Comparison of ENCODE assay signal across 20 cellular contexts in genomic region chr18:77110400-77110799, GRCh38. TPM values are rescaled to one million over a fixed set of nuclear protein-coding genes. Genes with fewer than 3 reads are reported as not detected.
DNase-seq lines count a peak whose midpoint lies in the region; ATAC-seq and TF ChIP-seq lines count a peak whose summit lies in the region.
"Had no signal": no experiment of that assay in that cellular context is flagged by ENCODE, and none has a peak within 500 bp of the region (broad histone marks: within the 10 kb centered on the region; RNA-seq: fewer than 3 reads in every experiment).

No MANE protein-coding gene starts in this region.

- peaks cover 9% of the 10 kb centered on the region for H3K36me3 Mint-ChIP-seq in activated naive CD4-positive, alpha-beta T cell treated with anti-CD3 and anti-CD28 coated beads, Interleukin-2, amount 50 U/mL, for 24 hours
- peaks cover 3% of the 10 kb centered on the region for H3K36me3 Mint-ChIP-seq in endodermal cell (ENCODE audit: low read depth)

- CTCF ChIA-PET in Panc1 (lab: Charles Lee) = interaction anchor here (0.7 kb wide), 1 partner anchor 266 kb away, joined by 4 read pairs; no protein-coding TSS in a partner anchor

- no peaks in the 10 kb centered on the region for H3K9me3 ChIP-seq in Panc1 (ENCODE audit: control insufficient read depth, insufficient read depth, low read depth, low read length)
- no peaks in the 10 kb centered on the region for H3K9me3 ChIP-seq in endodermal cell (ENCODE audit: control insufficient read depth, low read length)
- no peaks in the 10 kb centered on the region for H3K9me3 ChIP-seq in skeletal muscle tissue (ENCODE audit: control insufficient read depth in 3 of 3, low read length in 3 of 3)
- H3K9me3 ChIP-seq: breast epithelium had no signal

- H3K4me3 Mint-ChIP-seq in activated naive CD4-positive, alpha-beta T cell treated with anti-CD3 and anti-CD28 coated beads, Interleukin-2, amount 50 U/mL, for 24 hours = no peak overlapping the region
- no peak overlapping the region for H3K4me3 Mint-ChIP-seq in endodermal cell
- H3K4me3 Mint-ChIP-seq: activated CD4-positive, alpha-beta T cell treated with anti-CD3 and anti-CD28 coated beads, Interleukin-2, amount 10 ng/mL, durations not matched to agents 7 days and 5 days; activated naive CD4-positive, alpha-beta T cell treated with anti-CD3 and anti-CD28 coated beads for 36 hours; mesothelial cell of epicardium; stimulated activated naive CD8-positive, alpha-beta T cell treated with anti-CD3 and anti-CD28 coated beads, Interleukin-15, Interleukin-2, amounts not matched to agents 100 ng/mL and 50 ng/mL, for 24 hours had no signal

- H3K27ac ChIP-seq in Panc1 (ENCODE audit: low read length) (peak overlapping the region; percentile 94), endodermal cell (ENCODE audit: low read depth, low read length) (no peak overlapping the region), skeletal muscle tissue (ENCODE audit: low read depth, low read length) (peak overlapping the region; percentile 4)

- no TSS peak for BruUV-seq in Panc1 (replicated peaks; lab: Mats Ljungman, UMichigan)

- no peaks in the 10 kb centered on the region for H3K27me3 ChIP-seq in Panc1 (ENCODE audit: control insufficient read depth, insufficient read depth, low read length)
- no peaks in the 10 kb centered on the region for H3K27me3 ChIP-seq in endodermal cell (ENCODE audit: control insufficient read depth, insufficient read depth, low read length, poor library complexity, severe bottlenecking)
- no peaks in the 10 kb centered on the region for H3K27me3 ChIP-seq in skeletal muscle tissue (ENCODE audit: control insufficient read depth in 3 of 3, insufficient read depth in 3 of 3, low read length in 3 of 3)
- H3K27me3 ChIP-seq: breast epithelium had no signal

- H3K4me1 ChIP-seq in Panc1 (ENCODE audit: control insufficient read depth, insufficient read depth, low read length) = peaks cover 100% of the 10 kb centered on the region
- peaks cover 11% of the 10 kb centered on the region for H3K4me1 ChIP-seq in endodermal cell (ENCODE audit: control insufficient read depth, insufficient read depth, low read length)
- peaks cover 53 to 90% (median 61%) of the 10 kb centered on the region in 3 donors for H3K4me1 ChIP-seq in skeletal muscle tissue (ENCODE audit: control insufficient read depth in 3 of 3, insufficient read depth in 3 of 3, low read length in 3 of 3)

- intact Hi-C loops in Panc1 (cut with micrococcal nuclease; ENCODE audit: unreplicated experiment) = loop anchor here (5.0 kb wide), 1 partner anchor 102 kb away; no protein-coding TSS in a partner anchor

- TF ChIP-seq CTCF in Panc1 (IDR thresholded peaks at IDR 0.05) = no peak
- peak; percentile 43 for TF ChIP-seq CTCF in endodermal cell (conservative IDR thresholded peaks at IDR 0.05)

- no peak for DNase-seq in activated naive CD4-positive, alpha-beta T cell treated with Interleukin-2 at 50 U/mL for 16 hours
- DNase-seq in Panc1 (ENCODE audit: low read depth, low spot score) (no peak), endodermal cell (no peak), DMS79 treated with DMSO at 0.1 percent for 48 hours (lab: John Stamatoyannopoulos, UW) (no peak)
- no peak for DNase-seq in stimulated activated CD4-positive, alpha-beta T cell treated with anti-CD3 and anti-CD28 coated beads, Interleukin-4, amount 100 ng/mL, for 1 hour
- DNase-seq: activated CD4-positive, alpha-beta T cell treated with anti-CD3 and anti-CD28 coated beads, Interleukin-2, amount 10 ng/mL, durations not matched to agents 7 days and 5 days; activated naive CD4-positive, alpha-beta T cell treated with anti-CD3 and anti-CD28 coated beads for 36 hours; HCEC 1CT; NCI-H1092; NCI-H2171 treated with DMSO at 0.1 percent for 48 hours; nucleus accumbens; SHP77; T1000 had no signal

- H3K4me3 ChIP-seq in Panc1 (ENCODE audit: low read depth in 2 of 2, low read length in 2 of 2) = no peak overlapping the region
- no peak overlapping the region for H3K4me3 ChIP-seq in endodermal cell (ENCODE audit: low read length)
- H3K4me3 ChIP-seq in skeletal muscle tissue (ENCODE audit: low read length in 3 of 3) = no peak overlapping the region
- H3K4me3 ChIP-seq: breast epithelium, skin epidermis had no signal

- H3K36me3 ChIP-seq in Panc1 (ENCODE audit: control insufficient read depth, insufficient read depth, low read length) (no peaks in the 10 kb centered on the region), endodermal cell (ENCODE audit: control insufficient read depth, insufficient read depth, low read length) (no peaks in the 10 kb centered on the region), skeletal muscle tissue (ENCODE audit: control insufficient read depth in 3 of 3, insufficient read depth in 3 of 3, low read length in 3 of 3) (peaks cover 0 to 6% (median 0%) of the 10 kb centered on the region in 3 donors)
- H3K36me3 ChIP-seq: breast epithelium had no signal

- H3K9ac ChIP-seq in endodermal cell (ENCODE audit: extremely low read depth, low read length, poor library complexity, severe bottlenecking) (no peak overlapping the region), skeletal muscle tissue (ENCODE audit: low read depth in 1 of 3, low read length in 3 of 3) (no peak overlapping the region)

- ATAC-seq in Panc1 = no peak
- no peak for ATAC-seq in GM21529 (IDR thresholded peaks at IDR 0.05; ENCODE audit: unreplicated experiment)

- POLR2A ChIA-PET in Panc1 (lab: Charles Lee) = interaction anchor here (0.5 to 0.7 kb wide), 2 partner anchors 14 to 20 kb away, joined by 3 to 7 read pairs; no protein-coding TSS in a partner anchor

- peaks cover 9% of the 10 kb centered on the region for H3K9me3 Mint-ChIP-seq in activated naive CD4-positive, alpha-beta T cell treated with anti-CD3 and anti-CD28 coated beads, Interleukin-2, amount 50 U/mL, for 24 hours
- H3K9me3 Mint-ChIP-seq in endodermal cell = no peaks in the 10 kb centered on the region
- H3K9me3 Mint-ChIP-seq: activated CD4-positive, alpha-beta T cell treated with anti-CD3 and anti-CD28 coated beads, Interleukin-2, amount 10 ng/mL, durations not matched to agents 7 days and 5 days; mesothelial cell of epicardium had no signal

- peak overlapping the region; percentile 61 for H3K27ac Mint-ChIP-seq in activated naive CD4-positive, alpha-beta T cell treated with anti-CD3 and anti-CD28 coated beads, Interleukin-2, amount 50 U/mL, for 24 hours
- no peak overlapping the region for H3K27ac Mint-ChIP-seq in endodermal cell
- H3K27ac Mint-ChIP-seq: activated naive CD4-positive, alpha-beta T cell treated with anti-CD3 and anti-CD28 coated beads for 36 hours; mesothelial cell of epicardium; stimulated activated naive CD8-positive, alpha-beta T cell treated with anti-CD3 and anti-CD28 coated beads, Interleukin-15, Interleukin-2, amounts not matched to agents 100 ng/mL and 50 ng/mL, for 24 hours had no signal

- 100% methylated on average over 3 of the region's 3 CpGs; no CpG with 5 or more reads in 1 of the 2 experiments for WGBS in endodermal cell (ENCODE audit: insufficient coverage in 1 of 2, insufficient read length in 1 of 2), 2 experiments

- H3K4me1 Mint-ChIP-seq in activated naive CD4-positive, alpha-beta T cell treated with anti-CD3 and anti-CD28 coated beads, Interleukin-2, amount 50 U/mL, for 24 hours = peaks cover 94% of the 10 kb centered on the region
- H3K4me1 Mint-ChIP-seq in endodermal cell = peaks cover 43% of the 10 kb centered on the region

- no peaks in the 10 kb centered on the region for H3K27me3 Mint-ChIP-seq in activated naive CD4-positive, alpha-beta T cell treated with anti-CD3 and anti-CD28 coated beads, Interleukin-2, amount 50 U/mL, for 24 hours
- H3K27me3 Mint-ChIP-seq in endodermal cell (ENCODE audit: insufficient read depth) = no peaks in the 10 kb centered on the region
- H3K27me3 Mint-ChIP-seq: activated CD4-positive, alpha-beta T cell treated with anti-CD3 and anti-CD28 coated beads, Interleukin-2, amount 10 ng/mL, durations not matched to agents 7 days and 5 days; stimulated activated naive CD8-positive, alpha-beta T cell treated with anti-CD3 and anti-CD28 coated beads, Interleukin-15, Interleukin-2, amounts not matched to agents 100 ng/mL and 50 ng/mL, for 24 hours had no signal

- in situ Hi-C loops in Panc1 (cut with HindIII; ENCODE audit: low pct_unique_long_range_greater_than_20kb, low sequenced_read_pairs) = no loop called here

RNA-seq across cellular contexts. Expression of gene MBP, which starts 22.2 kb away (rescaled TPM):
- total RNA-seq in Panc1 (2021; ENCODE audit: unreplicated experiment) (88.8 TPM), endodermal cell (10 to 100 TPM; 16.3 to 19.0 TPM), skeletal muscle tissue (22.4 TPM)
- 59.2 TPM for polyA plus RNA-seq in Panc1 (2012; ENCODE audit: insufficient read length)
- 2.6 TPM for polyA plus RNA-seq in endodermal cell (2013, experiment 1 of 2)
- 2.1 TPM for polyA plus RNA-seq in endodermal cell (2013, experiment 2 of 2)
